In the genomic region with DNA sequence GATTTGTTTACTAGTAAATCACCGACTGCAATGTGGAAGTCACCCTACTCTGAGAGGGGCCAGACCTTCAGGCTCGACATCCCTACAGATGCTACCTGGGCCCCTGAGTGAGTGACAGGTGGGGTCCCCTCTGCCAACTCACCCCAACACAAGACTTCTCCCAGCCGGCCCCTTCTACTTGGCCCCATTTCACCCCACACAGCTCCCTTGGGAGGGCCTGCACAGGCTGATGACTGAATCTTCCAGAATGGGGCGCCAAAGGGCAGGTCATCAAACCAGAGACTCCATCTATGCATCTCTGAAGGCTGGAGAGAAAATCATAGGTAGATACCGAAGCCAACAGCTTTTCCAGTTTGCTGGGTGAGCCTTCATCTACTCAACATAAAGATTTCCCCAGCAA, we compare ENCODE assay signal across 1 cellular context.
TF ChIP-seq lines count a peak whose summit lies in the region.

No MANE protein-coding gene starts in this region.

TF ChIP-seq in HCT116, 20 proteins besides CTCF, POLR2A, EP300 and RAD21:
- TF ChIP-seq SIN3A (IDR thresholded peaks at IDR 0.05; ENCODE audit: low read depth) (no peak), ZFX (IDR thresholded peaks at IDR 0.05) (no peak), YY1 (IDR thresholded peaks at IDR 0.05; ENCODE audit: extremely low read depth, insufficient replicate concordance, low read depth, low read length) (no peak), JUND (IDR thresholded peaks at IDR 0.05) (no peak), SRF (IDR thresholded peaks at IDR 0.05; ENCODE audit: low read depth) (no peak), TCF7L2 (IDR thresholded peaks at IDR 0.05; ENCODE audit: borderline replicate concordance, extremely low read depth, insufficient read depth, insufficient read length) (no peak), EZH2phosphoT487 (IDR thresholded peaks at IDR 0.05; ENCODE audit: borderline replicate concordance) (no peak), FOSL1 (IDR thresholded peaks at IDR 0.05; ENCODE audit: low read depth) (no peak), SP1 (IDR thresholded peaks at IDR 0.05; ENCODE audit: low read depth) (no peak), ELF1 (IDR thresholded peaks at IDR 0.05; ENCODE audit: borderline replicate concordance, low read depth) (no peak), POLR2AphosphoS5 (IDR thresholded peaks at IDR 0.05; ENCODE audit: low read depth, low read length) (no peak), CBX3 (IDR thresholded peaks at IDR 0.05; ENCODE audit: low read depth) (no peak)
- TF ChIP-seq, protein P1, sequence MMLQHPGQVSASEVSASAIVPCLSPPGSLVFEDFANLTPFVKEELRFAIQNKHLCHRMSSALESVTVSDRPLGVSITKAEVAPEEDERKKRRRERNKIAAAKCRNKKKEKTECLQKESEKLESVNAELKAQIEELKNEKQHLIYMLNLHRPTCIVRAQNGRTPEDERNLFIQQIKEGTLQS (IDR thresholded peaks at IDR 0.05) = no peak
- TF ChIP-seq, protein P2, sequence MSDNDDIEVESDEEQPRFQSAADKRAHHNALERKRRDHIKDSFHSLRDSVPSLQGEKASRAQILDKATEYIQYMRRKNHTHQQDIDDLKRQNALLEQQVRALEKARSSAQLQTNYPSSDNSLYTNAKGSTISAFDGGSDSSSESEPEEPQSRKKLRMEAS (IDR thresholded peaks at IDR 0.05) = no peak
